In the genomic region with DNA sequence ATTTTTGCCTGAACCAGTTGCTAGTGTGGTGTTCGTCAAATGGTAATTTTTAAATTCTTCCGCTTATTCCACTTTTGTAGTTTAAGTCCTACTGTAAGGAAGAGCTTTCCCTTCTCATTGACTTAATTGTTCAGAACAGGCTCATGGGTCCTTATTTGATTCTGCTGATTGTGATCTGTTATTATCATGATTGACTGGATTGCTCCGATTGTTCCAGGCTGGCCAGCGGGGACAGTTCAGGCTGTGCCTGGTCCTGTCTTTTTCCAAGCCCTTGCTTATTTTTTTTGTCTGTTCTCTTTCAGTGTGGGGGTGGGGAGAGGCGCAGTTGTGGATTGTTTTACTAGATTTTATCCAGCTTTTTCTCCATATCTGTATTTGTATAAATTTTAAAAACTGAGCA, we compare ENCODE assay signal across 30 cellular contexts.
"Had no signal": no experiment of that assay in that cellular context is flagged by ENCODE, and none has a peak within 500 bp of the region (broad histone marks: within the 10 kb centered on the region; RNA-seq: fewer than 3 reads in every experiment).

No MANE protein-coding gene starts in this region.

- ATAC-seq: activated CD4-positive, CD25-positive, alpha-beta regulatory T cell treated with anti-CD3 and anti-CD28 coated beads, Interleukin-2, amount 50 U/mL, for 24 hours; effector memory CD8-positive, alpha-beta T cell; gastroesophageal sphincter; left colon; naive thymus-derived CD8-positive, alpha-beta T cell had no signal

- DNase-seq: activated CD4-positive, alpha-beta T cell treated with anti-CD3 and anti-CD28 coated beads for 48 hours; activated CD4-positive, alpha-beta T cell treated with anti-CD3 and anti-CD28 coated beads, Interleukin-2, amount 50 U/mL, for 48 hours; activated CD8-positive, alpha-beta memory T cell treated with anti-CD3 and anti-CD28 coated beads for 24 hours; activated effector memory CD4-positive, alpha-beta T cell treated with anti-CD3 and anti-CD28 coated beads, Interleukin-2, amount 50 U/mL, for 16 hours; activated naive CD4-positive, alpha-beta T cell treated with anti-CD3 and anti-CD28 coated beads for 36 hours; activated naive CD8-positive, alpha-beta T cell treated with anti-CD3 and anti-CD28 coated beads, Interleukin-2, amount 10 ng/mL, durations not matched to agents 7 days and 5 days; brain microvascular endothelial cell; cortex of kidney; effector memory CD8-positive, alpha-beta T cell; head of caudate nucleus; hypothalamus; immature natural killer cell; kidney; left colon; mammary epithelial cell; naive thymus-derived CD8-positive, alpha-beta T cell; nucleus accumbens; spleen; stimulated activated naive CD4-positive, alpha-beta T cell; tibial artery had no signal

- H3K36me3 ChIP-seq: ascending aorta, gastroesophageal sphincter, right atrium auricular region, spleen, suprapubic skin, tibial artery had no signal

- H3K4me3 ChIP-seq: ascending aorta, gastroesophageal sphincter, right atrium auricular region, spleen, suprapubic skin, tibial artery had no signal

- H3K9ac ChIP-seq: parathyroid adenoma had no signal

- H2AFZ ChIP-seq: parathyroid adenoma had no signal

- H3K4me1 Mint-ChIP-seq: activated naive CD8-positive, alpha-beta T cell treated with anti-CD3 and anti-CD28 coated beads, Interleukin-2, amount 10 ng/mL, durations not matched to agents 7 days and 5 days; naive thymus-derived CD8-positive, alpha-beta T cell had no signal

- H3K27ac ChIP-seq: ascending aorta, brain microvascular endothelial cell, parathyroid adenoma, right atrium auricular region, spleen, suprapubic skin, tibial artery, VCaP had no signal

- H3K9me3 ChIP-seq: ascending aorta, gastroesophageal sphincter, right atrium auricular region, spleen, suprapubic skin, tibial artery had no signal

- H3K27ac Mint-ChIP-seq: activated naive CD4-positive, alpha-beta T cell treated with anti-CD3 and anti-CD28 coated beads for 36 hours; activated naive CD8-positive, alpha-beta T cell treated with anti-CD3 and anti-CD28 coated beads, Interleukin-2, amount 10 ng/mL, durations not matched to agents 7 days and 5 days; activated T-helper 1 cell treated with anti-CD3 and anti-CD28 coated beads, Interleukin-12 subunit alpha, Interleukin-12 subunit beta, Interleukin-2, Interleukin-4 antibody, amounts not matched to agents 30 ng/mL and 10 ng/mL and 1 ng/mL, durations not matched to agents 14 hours and 24 hours and 36 hours; immature natural killer cell; naive thymus-derived CD8-positive, alpha-beta T cell had no signal

- H3K4me1 ChIP-seq: parathyroid adenoma had no signal

- H3K27me3 ChIP-seq: ascending aorta, brain microvascular endothelial cell, gastroesophageal sphincter, right atrium auricular region, spleen, suprapubic skin, tibial artery had no signal

- H3K9me3 Mint-ChIP-seq: activated naive CD4-positive, alpha-beta T cell treated with anti-CD3 and anti-CD28 coated beads for 36 hours; activated naive CD8-positive, alpha-beta T cell treated with anti-CD3 and anti-CD28 coated beads, Interleukin-2, amount 10 ng/mL, durations not matched to agents 7 days and 5 days; activated T-helper 1 cell treated with anti-CD3 and anti-CD28 coated beads, Interleukin-12 subunit alpha, Interleukin-12 subunit beta, Interleukin-2, Interleukin-4 antibody, amounts not matched to agents 30 ng/mL and 10 ng/mL and 1 ng/mL, durations not matched to agents 14 hours and 24 hours and 36 hours; effector memory CD8-positive, alpha-beta T cell; immature natural killer cell; naive thymus-derived CD8-positive, alpha-beta T cell; neural crest cell had no signal

- FAIRE-seq: endothelial cell of umbilical vein, kidney had no signal

- H3K4me3 Mint-ChIP-seq: activated naive CD4-positive, alpha-beta T cell treated with anti-CD3 and anti-CD28 coated beads for 36 hours; activated naive CD8-positive, alpha-beta T cell treated with anti-CD3 and anti-CD28 coated beads, Interleukin-2, amount 10 ng/mL, durations not matched to agents 7 days and 5 days; activated T-helper 1 cell treated with anti-CD3 and anti-CD28 coated beads, Interleukin-12 subunit alpha, Interleukin-12 subunit beta, Interleukin-2, Interleukin-4 antibody, amounts not matched to agents 30 ng/mL and 10 ng/mL and 1 ng/mL, durations not matched to agents 14 hours and 24 hours and 36 hours; effector memory CD8-positive, alpha-beta T cell; immature natural killer cell; naive thymus-derived CD8-positive, alpha-beta T cell; neural crest cell had no signal

- H3K36me3 Mint-ChIP-seq: activated naive CD8-positive, alpha-beta T cell treated with anti-CD3 and anti-CD28 coated beads, Interleukin-2, amount 10 ng/mL, durations not matched to agents 7 days and 5 days; immature natural killer cell; naive thymus-derived CD8-positive, alpha-beta T cell had no signal
